11 cellular contexts compared by ENCODE assay signal in genomic region chr19:9883764-9884163, GRCh38. TPM values are rescaled to one million over a fixed set of nuclear protein-coding genes. Genes with fewer than 3 reads are reported as not detected.
"Had no signal": no experiment of that assay in that cellular context is flagged by ENCODE, and none has a peak within 500 bp of the region (broad histone marks: within the 10 kb centered on the region; RNA-seq: fewer than 3 reads in every experiment).

No MANE protein-coding gene starts in this region.

- H3K27ac ChIP-seq: coronary artery, left lung, thoracic aorta had no signal

- H3K9me3 ChIP-seq: left lung, thoracic aorta had no signal

- H3K4me3 ChIP-seq: coronary artery, left lung, thoracic aorta had no signal

- H3K4me1 ChIP-seq: left lung had no signal

- H3K27me3 ChIP-seq: left lung had no signal

- DNase-seq: activated B cell treated with CpG ODN at 0.5 μM for 24 hours; activated CD4-positive, alpha-beta T cell treated with anti-CD3 and anti-CD28 coated beads, Interleukin-2, amount 10 ng/mL, durations not matched to agents 7 days and 5 days; activated naive CD4-positive, alpha-beta T cell treated with anti-CD3 and anti-CD28 coated beads, Interleukin-2, amount 10 ng/mL, durations not matched to agents 7 days and 5 days; activated T-cell treated with anti-CD3 and anti-CD28 coated beads for 4 hours; effector memory CD8-positive, alpha-beta T cell; left lung; natural killer cell; stimulated activated CD4-positive, alpha-beta T cell treated with anti-CD3 and anti-CD28 coated beads, Interleukin-4, amount 100 ng/mL, for 1 hour had no signal

- ATAC-seq: activated T-helper 17 cell treated with anti-CD3 and anti-CD28 coated beads, Interleukin-2, amount 50 U/mL, for 72 hours; effector memory CD8-positive, alpha-beta T cell; left lung; natural killer cell had no signal

- H3K36me3 ChIP-seq: left lung, thoracic aorta had no signal

RNA-seq across cellular contexts. Expression of gene OLFM2, which starts 52.6 kb away (rescaled TPM):
- total RNA-seq: activated B cell treated with CpG ODN at 0.5 μM for 24 hours had no signal
